Comparison of ENCODE assay signal across 8 cellular contexts in genomic region chr4:108171541-108172230, GRCh38.
DNase-seq lines count a peak whose midpoint lies in the region; ATAC-seq lines count a peak whose summit lies in the region.

No MANE protein-coding gene starts in this region.

- H3K4me1 ChIP-seq in ES-I3 (ENCODE audit: insufficient read depth, low read length): peaks cover 21% of the 10 kb centered on the region
- H3K4me1 ChIP-seq in effector memory CD4-positive, alpha-beta T cell (ENCODE audit: control insufficient read depth, insufficient read depth, low read length, poor library complexity, severe bottlenecking): peaks cover 38% of the 10 kb centered on the region

- H3K27me3 ChIP-seq in effector memory CD4-positive, alpha-beta T cell (replicated peaks; ENCODE audit: control insufficient read depth, insufficient read depth, low read length, poor library complexity, severe bottlenecking): peaks cover 11% of the 10 kb centered on the region

- H3K36me3 ChIP-seq in ES-I3 (ENCODE audit: insufficient read depth, low read length): no peaks in the 10 kb centered on the region
- H3K36me3 ChIP-seq in effector memory CD4-positive, alpha-beta T cell (ENCODE audit: control insufficient read depth, insufficient read depth, low read length): no peaks in the 10 kb centered on the region

- peak; percentile 55 for DNase-seq in activated CD4-positive, CD25-positive, alpha-beta regulatory T cell treated with anti-CD3 and anti-CD28 coated beads, Interleukin-2, amount 50 U/mL, for 72 hours
- DNase-seq in effector memory CD4-positive, alpha-beta T cell: peak in 1 of 3 donors; percentile 47
- DNase-seq in stimulated activated CD4-positive, alpha-beta T cell treated with anti-CD3 and anti-CD28 coated beads, Interleukin-12 subunit alpha, Interleukin-12 subunit beta, amount 100 ng/mL, for 4 hours: peak; percentile 53
- DNase-seq in AG20443 (ENCODE audit: low spot score) (no peak), cortex of kidney (lab: John Stamatoyannopoulos, UW) (no peak)

- peak overlapping the region; percentile 76 for H3K27ac ChIP-seq in effector memory CD4-positive, alpha-beta T cell (ENCODE audit: insufficient read depth, low read length, poor library complexity, severe bottlenecking)

- ATAC-seq in HG03045 (IDR thresholded peaks at IDR 0.05; ENCODE audit: unreplicated experiment): no peak
- no peak for ATAC-seq in GM21390 (IDR thresholded peaks at IDR 0.05; ENCODE audit: unreplicated experiment)

- H3K9me3 ChIP-seq in ES-I3 (ENCODE audit: control insufficient read depth, insufficient read depth, low read length): no peaks in the 10 kb centered on the region
- no peaks in the 10 kb centered on the region for H3K9me3 ChIP-seq in effector memory CD4-positive, alpha-beta T cell (ENCODE audit: control insufficient read depth, low read length)

- peak overlapping the region; percentile 69 for H3K4me3 ChIP-seq in effector memory CD4-positive, alpha-beta T cell (ENCODE audit: insufficient read depth, low read depth, low read length, poor library complexity, severe bottlenecking)

- peak overlapping the region; percentile 80; the same call in 1 of the 2 replicates for H3K9ac ChIP-seq in ES-I3 (ENCODE audit: low read depth, low read length)

Comparison
In these comparisons a context has a peak if more than half of its experiments do, and no peak if none do; other contexts are left out.
1. DNase-seq: peak in activated CD4-positive, CD25-positive, alpha-beta regulatory T cell treated with anti-CD3 and anti-CD28 coated beads, Interleukin-2, amount 50 U/mL, for 72 hours (single experiment) and stimulated activated CD4-positive, alpha-beta T cell treated with anti-CD3 and anti-CD28 coated beads, Interleukin-12 subunit alpha, Interleukin-12 subunit beta, amount 100 ng/mL, for 4 hours (single experiment); none in AG20443 (single experiment) and cortex of kidney (single experiment).